Comparison of ENCODE assay signal across 1 cellular context in the genomic region with DNA sequence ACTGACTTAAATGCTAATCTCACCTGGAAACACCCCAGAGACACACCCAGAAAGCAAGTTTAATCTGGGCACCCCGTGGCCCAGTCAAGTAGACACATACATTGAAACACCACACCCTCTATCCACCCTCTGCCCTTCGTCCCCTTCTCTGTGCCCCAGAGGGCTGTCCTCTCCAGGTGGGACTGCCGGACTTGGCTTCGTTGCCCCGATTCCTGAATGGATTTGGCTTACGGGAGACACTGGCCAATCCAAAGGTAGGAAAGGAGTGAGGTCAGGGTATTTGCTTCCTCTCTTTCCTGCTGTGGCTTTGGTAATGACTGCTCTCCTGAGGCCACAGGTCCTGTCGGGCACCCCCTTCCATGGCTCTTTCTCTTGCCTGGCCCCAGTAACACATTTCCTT.
TF ChIP-seq lines count a peak whose summit lies in the region.

No MANE protein-coding gene starts in this region.

TF ChIP-seq in HepG2, 621 proteins besides CTCF, POLR2A, EP300 and RAD21:
- TF ChIP-seq ZNF136 (CRISPR knock-in tag; IDR thresholded peaks at IDR 0.05; ENCODE audit: low read depth) (no peak), CREM (IDR thresholded peaks at IDR 0.05) (no peak), CREM (CRISPR knock-in tag; IDR thresholded peaks at IDR 0.05) (no peak), SRSF9 (IDR thresholded peaks at IDR 0.05; ENCODE audit: borderline replicate concordance, insufficient read depth, low read depth, low read length, poor library complexity, severe bottlenecking) (no peak), ZNF30 (CRISPR knock-in tag; IDR thresholded peaks at IDR 0.05) (no peak), NCOR1 (IDR thresholded peaks at IDR 0.05; ENCODE audit: borderline replicate concordance, low read length) (no peak), RFXANK (CRISPR knock-in tag; IDR thresholded peaks at IDR 0.05) (no peak), EZH2 (conservative IDR thresholded peaks at IDR 0.05; ENCODE audit: low read depth, low read length) (no peak), ZNF83 (CRISPR knock-in tag; IDR thresholded peaks at IDR 0.05; ENCODE audit: borderline replicate concordance) (no peak), ZNF616 (CRISPR knock-in tag; IDR thresholded peaks at IDR 0.05; ENCODE audit: low read depth) (no peak)
- TF ChIP-seq, protein P1, sequence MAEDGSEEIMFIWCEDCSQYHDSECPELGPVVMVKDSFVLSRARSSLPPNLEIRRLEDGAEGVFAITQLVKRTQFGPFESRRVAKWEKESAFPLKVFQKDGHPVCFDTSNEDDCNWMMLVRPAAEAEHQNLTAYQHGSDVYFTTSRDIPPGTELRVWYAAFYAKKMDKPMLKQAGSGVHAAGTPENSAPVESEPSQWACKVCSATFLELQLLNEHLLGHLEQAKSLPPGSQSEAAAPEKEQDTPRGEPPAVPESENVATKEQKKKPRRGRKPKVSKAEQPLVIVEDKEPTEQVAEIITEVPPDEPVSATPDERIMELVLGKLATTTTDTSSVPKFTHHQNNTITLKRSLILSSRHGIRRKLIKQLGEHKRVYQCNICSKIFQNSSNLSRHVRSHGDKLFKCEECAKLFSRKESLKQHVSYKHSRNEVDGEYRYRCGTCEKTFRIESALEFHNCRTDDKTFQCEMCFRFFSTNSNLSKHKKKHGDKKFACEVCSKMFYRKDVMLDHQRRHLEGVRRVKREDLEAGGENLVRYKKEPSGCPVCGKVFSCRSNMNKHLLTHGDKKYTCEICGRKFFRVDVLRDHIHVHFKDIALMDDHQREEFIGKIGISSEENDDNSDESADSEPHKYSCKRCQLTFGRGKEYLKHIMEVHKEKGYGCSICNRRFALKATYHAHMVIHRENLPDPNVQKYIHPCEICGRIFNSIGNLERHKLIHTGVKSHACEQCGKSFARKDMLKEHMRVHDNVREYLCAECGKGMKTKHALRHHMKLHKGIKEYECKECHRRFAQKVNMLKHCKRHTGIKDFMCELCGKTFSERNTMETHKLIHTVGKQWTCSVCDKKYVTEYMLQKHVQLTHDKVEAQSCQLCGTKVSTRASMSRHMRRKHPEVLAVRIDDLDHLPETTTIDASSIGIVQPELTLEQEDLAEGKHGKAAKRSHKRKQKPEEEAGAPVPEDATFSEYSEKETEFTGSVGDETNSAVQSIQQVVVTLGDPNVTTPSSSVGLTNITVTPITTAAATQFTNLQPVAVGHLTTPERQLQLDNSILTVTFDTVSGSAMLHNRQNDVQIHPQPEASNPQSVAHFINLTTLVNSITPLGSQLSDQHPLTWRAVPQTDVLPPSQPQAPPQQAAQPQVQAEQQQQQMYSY (CRISPR knock-in tag; IDR thresholded peaks at IDR 0.05), result no peak
- TF ChIP-seq, protein P2, sequence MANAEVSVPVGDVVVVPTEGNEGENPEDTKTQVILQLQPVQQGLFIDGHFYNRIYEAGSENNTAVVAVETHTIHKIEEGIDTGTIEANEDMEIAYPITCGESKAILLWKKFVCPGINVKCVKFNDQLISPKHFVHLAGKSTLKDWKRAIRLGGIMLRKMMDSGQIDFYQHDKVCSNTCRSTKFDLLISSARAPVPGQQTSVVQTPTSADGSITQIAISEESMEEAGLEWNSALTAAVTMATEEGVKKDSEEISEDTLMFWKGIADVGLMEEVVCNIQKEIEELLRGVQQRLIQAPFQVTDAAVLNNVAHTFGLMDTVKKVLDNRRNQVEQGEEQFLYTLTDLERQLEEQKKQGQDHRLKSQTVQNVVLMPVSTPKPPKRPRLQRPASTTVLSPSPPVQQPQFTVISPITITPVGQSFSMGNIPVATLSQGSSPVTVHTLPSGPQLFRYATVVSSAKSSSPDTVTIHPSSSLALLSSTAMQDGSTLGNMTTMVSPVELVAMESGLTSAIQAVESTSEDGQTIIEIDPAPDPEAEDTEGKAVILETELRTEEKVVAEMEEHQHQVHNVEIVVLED (CRISPR knock-in tag; IDR thresholded peaks at IDR 0.05; ENCODE audit: borderline replicate concordance), result no peak
